Comparison of ENCODE assay signal across 7 cellular contexts in the genomic region with DNA sequence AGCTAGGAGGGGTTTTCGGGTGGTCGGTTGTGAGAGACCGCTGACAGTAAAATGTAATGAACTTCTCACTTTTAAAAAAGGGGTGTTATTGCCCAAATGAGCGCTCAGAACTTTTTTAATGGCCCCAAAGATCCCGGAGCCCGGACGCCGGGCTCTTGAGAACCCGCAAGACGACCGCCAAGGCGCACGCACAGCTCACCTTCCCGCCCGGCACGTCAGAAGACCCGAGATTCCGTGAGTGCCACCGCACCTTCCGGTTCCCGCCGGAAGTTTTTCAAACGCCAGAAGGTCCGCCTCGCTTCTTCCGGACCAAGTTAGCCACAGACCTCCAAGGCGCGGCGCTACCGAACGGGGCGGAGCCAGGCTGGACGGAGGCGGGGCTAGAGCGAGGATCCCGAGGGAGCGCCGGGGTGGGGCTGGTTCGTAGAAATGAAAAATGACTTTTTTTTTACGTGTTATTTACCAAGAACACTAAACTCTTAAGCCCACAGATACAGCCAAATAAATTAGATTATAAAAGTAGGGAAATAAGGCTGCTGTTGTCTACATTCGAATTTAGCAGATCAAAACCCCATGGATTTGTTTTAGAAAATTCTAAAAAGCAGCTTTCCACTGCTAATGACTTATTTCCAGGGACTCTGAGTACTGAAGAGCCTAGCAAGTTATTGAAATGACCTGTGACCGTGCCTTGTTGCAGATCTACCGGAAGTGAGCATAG. TPM values are rescaled to one million over a fixed set of nuclear protein-coding genes. Genes with fewer than 3 reads are reported as not detected.
A peak's percentile ranks its signal among the peaks of the same experiment; 100 is the strongest.
DNase-seq lines count a peak whose midpoint lies in the region; ATAC-seq and TF ChIP-seq lines count a peak whose summit lies in the region.

A gene with protein sequence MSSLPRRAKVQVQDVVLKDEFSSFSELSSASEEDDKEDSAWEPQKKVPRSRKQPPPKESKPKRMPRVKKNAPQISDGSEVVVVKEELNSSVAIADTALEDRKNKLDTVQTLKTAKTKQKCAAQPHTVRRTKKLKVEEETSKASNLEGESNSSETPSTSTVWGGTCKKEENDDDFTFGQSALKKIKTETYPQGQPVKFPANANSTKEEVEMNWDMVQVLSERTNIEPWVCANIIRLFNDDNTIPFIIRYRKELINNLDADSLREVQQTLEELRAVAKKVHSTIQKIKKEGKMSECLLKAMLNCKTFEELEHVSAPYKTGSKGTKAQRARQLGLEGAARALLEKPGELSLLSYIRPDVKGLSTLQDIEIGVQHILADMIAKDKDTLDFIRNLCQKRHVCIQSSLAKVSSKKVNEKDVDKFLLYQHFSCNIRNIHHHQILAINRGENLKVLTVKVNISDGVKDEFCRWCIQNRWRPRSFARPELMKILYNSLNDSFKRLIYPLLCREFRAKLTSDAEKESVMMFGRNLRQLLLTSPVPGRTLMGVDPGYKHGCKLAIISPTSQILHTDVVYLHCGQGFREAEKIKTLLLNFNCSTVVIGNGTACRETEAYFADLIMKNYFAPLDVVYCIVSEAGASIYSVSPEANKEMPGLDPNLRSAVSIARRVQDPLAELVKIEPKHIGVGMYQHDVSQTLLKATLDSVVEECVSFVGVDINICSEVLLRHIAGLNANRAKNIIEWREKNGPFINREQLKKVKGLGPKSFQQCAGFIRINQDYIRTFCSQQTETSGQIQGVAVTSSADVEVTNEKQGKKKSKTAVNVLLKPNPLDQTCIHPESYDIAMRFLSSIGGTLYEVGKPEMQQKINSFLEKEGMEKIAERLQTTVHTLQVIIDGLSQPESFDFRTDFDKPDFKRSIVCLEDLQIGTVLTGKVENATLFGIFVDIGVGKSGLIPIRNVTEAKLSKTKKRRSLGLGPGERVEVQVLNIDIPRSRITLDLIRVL (minus strand): TSS at position 248 of the 718 bp plus-strand sequence. CDS start 5,826 bp downstream, outside the sequence.

- H3K4me2 ChIP-seq in hepatocyte, result peak within 1 kb of the TSS; percentile 83

- peak within 1 kb of the TSS; percentile 81 for H3K27ac ChIP-seq in hepatocyte

- H3K27me3 ChIP-seq in hepatocyte, result no peaks in the 10 kb centered on the region

- H3K4me1 ChIP-seq in hepatocyte (ENCODE audit: insufficient read depth), result no peaks in the 10 kb centered on the region

- in situ Hi-C loops in astrocyte of the spinal cord (cut with HindIII; ENCODE audit: low sequenced_read_pairs), result no loop called here

- ATAC-seq in GM18508 (IDR thresholded peaks at IDR 0.05; ENCODE audit: insufficient read depth, unreplicated experiment) (peak; percentile 43), HG03025 (IDR thresholded peaks at IDR 0.05; ENCODE audit: low FRiP score, unreplicated experiment) (peak; percentile 93)

- no peaks in the 10 kb centered on the region for H3K9me3 ChIP-seq in hepatocyte (ENCODE audit: low read depth)

- peaks cover 25% of the 10 kb centered on the region for H3K79me2 ChIP-seq in hepatocyte

- H4K20me1 ChIP-seq in hepatocyte (ENCODE audit: insufficient read depth, poor library complexity, severe bottlenecking), result no peaks in the 10 kb centered on the region

- peak within 1 kb of the TSS; percentile 88 for H2AFZ ChIP-seq in hepatocyte

- peak within 1 kb of the TSS; percentile 75 for H3K4me3 ChIP-seq in astrocyte of the spinal cord (ENCODE audit: low read depth, low read length)
- peak within 1 kb of the TSS; percentile 57 for H3K4me3 ChIP-seq in hepatocyte

- no peaks in the 10 kb centered on the region for H3K9me2 ChIP-seq in hepatocyte (replicated peaks; ENCODE audit: insufficient read depth)

- TF ChIP-seq CTCF in astrocyte of the spinal cord (IDR thresholded peaks at IDR 0.05; ENCODE audit: low read depth, low read length) (no peak), hepatocyte (IDR thresholded peaks at IDR 0.05; ENCODE audit: poor library complexity) (no peak)

- no peaks in the 10 kb centered on the region for H3K36me3 ChIP-seq in hepatocyte (replicated peaks; ENCODE audit: insufficient read depth, low read depth)

- WGBS in hepatocyte (ENCODE audit: low lambda C conversion rate, missing lambda C conversion rate), result 4% methylated on average over 43 of the region's 43 CpGs

- DNase-seq in NCI-H2081 (lab: John Stamatoyannopoulos, UW) (peak; percentile 97 to 98), T1000 (lab: John Stamatoyannopoulos, UW) (peak; percentile 87), astrocyte of the spinal cord (ENCODE audit: low read depth, low spot score) (peak; percentile 94), hepatocyte (ENCODE audit: low spot score) (peak; percentile 97), retina (peak; percentile 93)

RNA-seq across cellular contexts. Expression of the gene that starts here (rescaled TPM):
- total RNA-seq in hepatocyte, result 16.6 and 18.1 TPM in 2 replicates
- 6.6 and 6.7 TPM in 2 replicates for polyA plus RNA-seq in hepatocyte

Comparison
In these comparisons a context has a peak if more than half of its experiments do, and no peak if none do; other contexts are left out.
1. Peak in every context shown above with its lines: DNase-seq, ATAC-seq, H3K4me3 ChIP-seq and H3K27ac ChIP-seq.